ENCODE assay signal across 13 cellular contexts in genomic region chr9:112384690-112385089, GRCh38. TPM values are rescaled to one million over a fixed set of nuclear protein-coding genes. Genes with fewer than 3 reads are reported as not detected.
A peak's percentile ranks its signal among the peaks of the same experiment; 100 is the strongest.
DNase-seq lines count a peak whose midpoint lies in the region; ATAC-seq and TF ChIP-seq lines count a peak whose summit lies in the region.
"Had no signal": no experiment of that assay in that cellular context is flagged by ENCODE, and none has a peak within 500 bp of the region (broad histone marks: within the 10 kb centered on the region; RNA-seq: fewer than 3 reads in every experiment).

No MANE protein-coding gene starts in this region.

- peak; percentile 76 to 91 for DNase-seq in NOMO-1 (lab: John Stamatoyannopoulos, UW; ENCODE audit: unreplicated experiment in 2 of 2)
- DNase-seq in transverse colon = no peak
- DNase-seq in activated CD8-positive, alpha-beta memory T cell treated with anti-CD3 and anti-CD28 coated beads for 24 hours = no peak
- DNase-seq: activated naive CD4-positive, alpha-beta T cell treated with anti-CD3 and anti-CD28 coated beads for 36 hours; left cardiac atrium; natural killer cell; NCI-H345; T1000 had no signal

- no peak for TF ChIP-seq POLR2A in transverse colon (IDR thresholded peaks at IDR 0.05)

- peaks cover 0 to 46% (median 17%) of the 10 kb centered on the region in 4 donors for H3K4me1 ChIP-seq in transverse colon

- H3K27ac ChIP-seq in cingulate gyrus (ENCODE audit: low read depth, low read length) (peak overlapping the region; percentile 47), transverse colon (peak overlapping the region; percentile 3 to 41 (median 32))

- no peaks in the 10 kb centered on the region for H3K36me3 ChIP-seq in transverse colon

- no peaks in the 10 kb centered on the region for H3K27me3 ChIP-seq in transverse colon

- WGBS in transverse colon (ENCODE audit: low coverage in 1 of 2), 2 donors = 34 to 40% methylated on average over 5 of the region's 5 CpGs

- ATAC-seq in GM21786 (IDR thresholded peaks at IDR 0.05; ENCODE audit: unreplicated experiment) (peak; percentile 43), HG02759 (IDR thresholded peaks at IDR 0.05; ENCODE audit: unreplicated experiment) (no peak), GM18867 (IDR thresholded peaks at IDR 0.05; ENCODE audit: unreplicated experiment) (no peak)
- ATAC-seq: left cardiac atrium, natural killer cell, sciatic nerve had no signal

- TF ChIP-seq EP300 in transverse colon (IDR thresholded peaks at IDR 0.05; ENCODE audit: low read depth) = no peak

- in situ Hi-C loops in transverse colon (cut with MboI; ENCODE audit: low pct_ligation_motif_present in 1 of 4, low pct_unique_long_range_greater_than_20kb in 1 of 4, low sequenced_read_pairs in 3 of 4) = loop anchor here in 1 of 4 donors (25.0 kb wide), 1 partner anchor 328 kb away; the partner anchor contains the start of gene INIP

- no peak for TF ChIP-seq CTCF in transverse colon (IDR thresholded peaks at IDR 0.05)

- no peaks in the 10 kb centered on the region for H3K9me3 ChIP-seq in transverse colon

- intact Hi-C loops in transverse colon (cut with DNase I; ENCODE audit: low total_unique reads) = no loop called here

- no peak overlapping the region for H3K4me3 ChIP-seq in transverse colon

RNA-seq across cellular contexts. Expression of gene HSDL2, which starts 4.8 kb away (rescaled TPM):
- total RNA-seq in transverse colon = 10 to 100 TPM; 24.9 to 46.4 (median 28.8) TPM

RNA-seq across cellular contexts. Expression of gene PTBP3, which starts 51.3 kb away (rescaled TPM):
- total RNA-seq in transverse colon = 10 to 100 TPM; 25.3 to 96.9 (median 54.7) TPM

Comparison
In these comparisons a context has a peak if more than half of its experiments do, and no peak if none do; other contexts are left out.
1. DNase-seq: peak in NOMO-1 (2 of 2); none in transverse colon (single experiment) and activated CD8-positive, alpha-beta memory T cell treated with anti-CD3 and anti-CD28 coated beads for 24 hours (single experiment).